Comparison of ENCODE assay signal across 17 cellular contexts in the genomic region with DNA sequence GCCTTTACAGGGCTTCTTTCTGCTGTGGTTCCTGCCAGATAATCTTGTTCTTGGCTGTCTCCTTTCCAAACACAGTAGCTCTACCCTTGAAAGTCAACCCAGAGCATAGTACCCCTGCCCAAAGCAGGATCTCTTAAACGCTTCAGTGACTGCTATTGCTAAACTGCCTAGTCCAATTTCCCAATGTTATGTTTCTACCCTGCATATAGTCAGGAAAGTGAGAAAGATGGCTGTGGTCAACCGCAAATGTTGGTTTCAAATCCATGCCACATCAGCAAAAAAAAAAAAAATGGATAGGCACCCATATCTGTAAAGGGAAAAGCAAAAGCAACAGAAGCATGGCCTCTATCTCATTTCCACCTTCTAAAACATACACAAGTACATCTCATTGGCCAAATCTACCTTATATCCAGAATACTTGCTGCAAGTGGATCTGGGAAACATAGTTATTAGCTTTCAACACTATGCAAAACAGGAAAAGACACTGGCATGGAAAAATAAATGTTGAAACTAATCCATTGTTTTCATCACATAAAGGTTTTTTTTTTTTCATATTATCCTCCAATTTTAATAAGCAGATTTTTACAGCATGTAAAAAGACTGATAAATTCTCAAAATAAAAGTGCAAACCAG. TPM values are rescaled to one million over a fixed set of nuclear protein-coding genes. Genes with fewer than 3 reads are reported as not detected.
DNase-seq lines count a peak whose midpoint lies in the region; ATAC-seq, FAIRE-seq and TF ChIP-seq lines count a peak whose summit lies in the region.
"Had no signal": no experiment of that assay in that cellular context is flagged by ENCODE, and none has a peak within 500 bp of the region (broad histone marks: within the 10 kb centered on the region; RNA-seq: fewer than 3 reads in every experiment).

No MANE protein-coding gene starts in this region.

- H3K4me3 ChIP-seq in Jurkat, Clone E6-1 (ENCODE audit: low read length): no peak overlapping the region
- H3K4me3 ChIP-seq in keratinocyte (ENCODE audit: control insufficient read depth in 2 of 3, extremely low read depth in 1 of 3, insufficient read depth in 2 of 3, low read depth in 1 of 3, low read length in 3 of 3): no peak overlapping the region
- H3K4me3 ChIP-seq: heart left ventricle, smooth muscle cell, vagina had no signal

- no peaks in the 10 kb centered on the region for H3K9me1 ChIP-seq in keratinocyte (ENCODE audit: control insufficient read depth, extremely low read depth, insufficient read depth, low read length)

- no peak overlapping the region for H2AFZ ChIP-seq in keratinocyte (ENCODE audit: control insufficient read depth, low read length)

- H3K4me1 ChIP-seq in keratinocyte (ENCODE audit: control insufficient read depth, extremely low read depth, insufficient read depth, low read length): no peaks in the 10 kb centered on the region

- DNase-seq in CD1c-positive myeloid dendritic cell (ENCODE audit: extremely low spot score) (peak; percentile 22), SIG-M5 treated with dmso at 0.1 percent for 504 hours (lab: John Stamatoyannopoulos, UW; ENCODE audit: unreplicated experiment) (peak; percentile 85), keratinocyte (ENCODE audit: low read depth, low spot score) (no peak), D341Med (ENCODE audit: low spot score) (no peak)
- DNase-seq in Jurkat, Clone E6-1 (ENCODE audit: low read depth, low spot score): peak; percentile 9
- DNase-seq in stimulated activated CD4-positive, alpha-beta T cell treated with anti-CD3 and anti-CD28 coated beads, Interleukin-2, amount 100 ng/mL, for 24 hours: no peak
- DNase-seq: activated CD4-positive, alpha-beta T cell treated with anti-CD3 and anti-CD28 coated beads, Interleukin-2, amount 50 U/mL, for 48 hours; amniotic stem cell; C1 segment of cervical spinal cord; heart left ventricle; islet precursor cell; SHP77 had no signal

- H3K27me3 ChIP-seq in keratinocyte (ENCODE audit: control insufficient read depth, extremely low read depth, insufficient read depth, low read length): no peaks in the 10 kb centered on the region
- H3K27me3 ChIP-seq: heart left ventricle, vagina had no signal

- ATAC-seq in HG03196 (IDR thresholded peaks at IDR 0.05; ENCODE audit: unreplicated experiment) (no peak), GM21737 (IDR thresholded peaks at IDR 0.05; ENCODE audit: unreplicated experiment) (no peak)

- no peaks in the 10 kb centered on the region for H4K20me1 ChIP-seq in keratinocyte (ENCODE audit: control insufficient read depth, extremely low read depth, insufficient read depth, low read length)

- dilution Hi-C loops in keratinocyte (cut with MboI; ENCODE audit: extremely low pct_ligation_motif_present, low sequenced_read_pairs): no loop called here

- no peaks in the 10 kb centered on the region for H3K9me3 ChIP-seq in keratinocyte (ENCODE audit: control insufficient read depth, low read depth, low read length)
- H3K9me3 ChIP-seq: heart left ventricle, vagina had no signal

- no peak overlapping the region for H3K4me2 ChIP-seq in keratinocyte (ENCODE audit: control insufficient read depth, extremely low read depth, insufficient read depth, low read depth, low read length)
- H3K4me2 ChIP-seq: smooth muscle cell had no signal

- TF ChIP-seq CTCF in keratinocyte (optimal IDR thresholded peaks at IDR 0.05 in 1 of 3, IDR thresholded peaks at IDR 0.05 in 1 of 3, conservative IDR thresholded peaks at IDR 0.05 in 1 of 3; ENCODE audit: extremely low read depth in 1 of 3, insufficient read depth in 2 of 3, low read length in 3 of 3): no peak

- H3K36me3 ChIP-seq in keratinocyte (ENCODE audit: control insufficient read depth in 2 of 2, extremely low read depth in 1 of 2, insufficient read depth in 2 of 2, low read length in 2 of 2): no peaks in the 10 kb centered on the region
- H3K36me3 ChIP-seq: heart left ventricle, vagina had no signal

- H3K27ac ChIP-seq in keratinocyte (ENCODE audit: control insufficient read depth, insufficient read depth, low read length): no peak overlapping the region
- H3K27ac ChIP-seq: heart left ventricle, vagina had no signal

- H3K79me2 ChIP-seq in keratinocyte (ENCODE audit: control insufficient read depth, insufficient read depth, low read length): peaks cover 3% of the 10 kb centered on the region

- H3K9ac ChIP-seq in keratinocyte (ENCODE audit: control insufficient read depth, extremely low read depth, insufficient read depth, low read length): no peak overlapping the region

- peak; percentile 9 for FAIRE-seq in keratinocyte (lab: Jason Lieb, UNC)
- FAIRE-seq: colon had no signal

RNA-seq across cellular contexts. Expression of gene DNAJC1, which starts 59.8 kb away (rescaled TPM):
- polyA plus RNA-seq in Jurkat, Clone E6-1 (2012; ENCODE audit: insufficient read depth, insufficient read length): 15.0 TPM
- 16.0 to 35.7 TPM (median 24.8 TPM) in 3 replicates for polyA plus RNA-seq in keratinocyte
- polyA plus RNA-seq in keratinocyte (2011; ENCODE audit: low read depth): 83.3 TPM
- polyA plus RNA-seq in keratinocyte (2011; cell fraction: cytosol; rRNA removed): 15.4 and 15.5 TPM in 2 replicates
- polyA plus RNA-seq in keratinocyte (2011; cell fraction: nucleus; rRNA removed): 12.1 and 17.3 TPM in 2 replicates
- polyA plus RNA-seq in keratinocyte (2012; ENCODE audit: low replicate concordance): 16.1 and 17.4 TPM in 2 replicates
- polyA minus RNA-seq in keratinocyte: 6.6 to 11.2 TPM (median 8.6 TPM) in 3 replicates
- polyA minus RNA-seq in keratinocyte (2011; cell fraction: cytosol; rRNA and poly(A)+ RNA removed): 7.9 TPM
- polyA minus RNA-seq in keratinocyte (2011; cell fraction: nucleus; rRNA and poly(A)+ RNA removed): 8.3 and 14.0 TPM in 2 replicates

Comparison
In these comparisons a context has a peak if more than half of its experiments do, and no peak if none do; other contexts are left out.
1. DNase-seq: peak in CD1c-positive myeloid dendritic cell (single experiment), Jurkat, Clone E6-1 (single experiment) and SIG-M5 treated with dmso at 0.1 percent for 504 hours (single experiment); none in keratinocyte (single experiment), D341Med (single experiment) and stimulated activated CD4-positive, alpha-beta T cell treated with anti-CD3 and anti-CD28 coated beads, Interleukin-2, amount 100 ng/mL, for 24 hours (0 of 2).